Comparison of ENCODE assay signal across 24 cellular contexts in the genomic region with DNA sequence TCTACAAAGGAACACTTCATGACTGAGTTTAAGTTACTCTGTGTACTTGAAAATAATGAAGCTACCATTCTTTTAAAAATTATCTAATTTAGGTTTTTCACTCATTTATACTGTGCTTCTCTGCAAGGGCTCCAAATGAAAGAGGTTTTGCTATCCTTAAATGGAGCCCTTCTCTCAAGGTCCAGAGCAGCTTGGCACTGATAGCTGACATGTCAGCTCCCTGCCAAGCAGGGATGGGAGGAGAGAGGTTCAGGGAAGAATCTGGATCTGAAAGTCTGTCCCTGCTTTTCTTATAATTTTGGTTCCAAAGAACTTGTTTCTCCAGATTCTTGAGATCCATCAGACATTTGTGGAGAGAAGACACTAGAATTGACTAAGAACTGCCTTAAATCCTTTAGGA.
"Had no signal": no experiment of that assay in that cellular context is flagged by ENCODE, and none has a peak within 500 bp of the region (broad histone marks: within the 10 kb centered on the region; RNA-seq: fewer than 3 reads in every experiment).

No MANE protein-coding gene starts in this region.

- H3K36me3 ChIP-seq: ovary, right lobe of liver, uterus had no signal

- DNase-seq: hippocampal formation; kidney glomerular epithelial cell; left cardiac atrium; midbrain; mucosa of descending colon; naive thymus-derived CD4-positive, alpha-beta T cell; ovary; retina; right lobe of liver; stimulated activated CD4-positive, alpha-beta T cell treated with anti-CD3 and anti-CD28 coated beads, Interleukin-1b, Interleukin-23, amount 100 ng/mL, for 48 hours; stimulated activated CD4-positive, alpha-beta T cell treated with anti-CD3 and anti-CD28 coated beads, Interleukin-2, amount 100 ng/mL, for 48 hours; stimulated activated CD4-positive, alpha-beta T cell treated with anti-CD3 and anti-CD28 coated beads, Interleukin-4, amount 100 ng/mL, for 4 hours; stimulated activated CD8-positive, alpha-beta memory T cell treated with anti-CD3 and anti-CD28 coated beads, Interleukin-4, amount 100 ng/mL, for 48 hours; stimulated activated naive CD4-positive, alpha-beta T cell treated with Interleukin-2 at 50 U/mL for 16 hours; stimulated activated naive CD8-positive, alpha-beta T cell treated with anti-CD3 and anti-CD28 coated beads, Interleukin-15, amount 100 ng/mL, for 72 hours; substantia nigra; uterus had no signal

- H3K27ac ChIP-seq: ovary, prostate gland, right lobe of liver, tibial nerve, uterus had no signal

- H3K9me3 ChIP-seq: mucosa of descending colon, ovary, prostate gland, right lobe of liver, tibial nerve, uterus had no signal

- H3K4me1 ChIP-seq: prostate gland, right lobe of liver, tibial nerve, uterus had no signal

- H3K27me3 ChIP-seq: ovary, right lobe of liver, tibial nerve, uterus had no signal

- ATAC-seq: left lobe of liver; mucosa of descending colon; naive thymus-derived CD4-positive, alpha-beta T cell; natural killer cell treated with Interleukin-12 subunit alpha and Interleukin-12 subunit beta and Interleukin-15 and Interleukin-18, amount 100 ng/mL, for 72 hours; right lobe of liver; stimulated activated memory B cell treated with anti-CD40 and anti-IgM and Interleukin-4, amounts not matched to agents 10 μg/mL and 1 μg/mL and 100 μg/mL, for 72 hours; stimulated activated naive CD8-positive, alpha-beta T cell treated with anti-CD3 and anti-CD28 coated beads, Interleukin-15, amount 100 ng/mL, for 72 hours had no signal

- H3K4me3 ChIP-seq: lung, mucosa of descending colon, ovary, prostate gland, right lobe of liver, smooth muscle cell, tibial nerve, uterus had no signal
